In genomic region chr9:121703014-121703734, GRCh38 we compare ENCODE assay signal across 17 cellular contexts. TPM values are rescaled to one million over a fixed set of nuclear protein-coding genes. Genes with fewer than 3 reads are reported as not detected.
DNase-seq lines count a peak whose midpoint lies in the region; ATAC-seq and TF ChIP-seq lines count a peak whose summit lies in the region.
"Had no signal": no experiment of that assay in that cellular context is flagged by ENCODE, and none has a peak within 500 bp of the region (broad histone marks: within the 10 kb centered on the region; RNA-seq: fewer than 3 reads in every experiment).

No MANE protein-coding gene starts in this region.

- DNase-seq in SK-N-SH (no peak), MM.1S (no peak), choroid plexus epithelial cell (ENCODE audit: low read depth) (no peak), retinal pigment epithelial cell (ENCODE audit: low read depth) (no peak), GF-D8 (lab: John Stamatoyannopoulos, UW) (no peak), SW 1271 (lab: John Stamatoyannopoulos, UW) (no peak)
- DNase-seq: ACHN, activated B cell treated with CpG ODN at 0.5 μM for 24 hours, activated gamma-delta T cell treated with Interleukin-2 at 50 U/mL for 16 hours, anterior cingulate cortex, GM23248, NCI-H1417 treated with DMSO at 0.1 percent for 48 hours, Peyer's patch, T-helper 1 cell had no signal

- no peak overlapping the region for H3K4me3 ChIP-seq in SK-N-SH (ENCODE audit: low read depth in 2 of 2, low read length in 1 of 2)
- no peak overlapping the region for H3K4me3 ChIP-seq in MM.1S (ENCODE audit: low read length)
- H3K4me3 ChIP-seq in choroid plexus epithelial cell (ENCODE audit: low read depth, low read length): no peak overlapping the region
- no peak overlapping the region for H3K4me3 ChIP-seq in retinal pigment epithelial cell (ENCODE audit: low read length)
- H3K4me3 ChIP-seq: GM23248, Peyer's patch had no signal

- H3K27ac ChIP-seq in SK-N-SH (ENCODE audit: low read depth in 2 of 2, low read length in 1 of 2) (no peak overlapping the region; a peak in 1 of 4 replicates), MM.1S (ENCODE audit: low read length) (no peak overlapping the region)
- H3K27ac ChIP-seq: GM23248, Peyer's patch had no signal

- H3K27me3 ChIP-seq in SK-N-SH (ENCODE audit: insufficient read depth) (no peaks in the 10 kb centered on the region), MM.1S (replicated peaks; ENCODE audit: insufficient read depth, low read length) (peaks cover 11% of the 10 kb centered on the region)
- H3K27me3 ChIP-seq: Peyer's patch had no signal

- no peak overlapping the region for H2AFZ ChIP-seq in SK-N-SH (ENCODE audit: low read depth)
- H2AFZ ChIP-seq in MM.1S (ENCODE audit: low read length): no peak overlapping the region
- H2AFZ ChIP-seq: GM23248 had no signal

- H3K9ac ChIP-seq in SK-N-SH: no peak overlapping the region
- H3K9ac ChIP-seq in MM.1S (ENCODE audit: low read length): no peak overlapping the region
- H3K9ac ChIP-seq: GM23248 had no signal

- CTCF ChIA-PET in SK-N-SH (lab: Yijun Ruan, JAX): interaction anchor here (0.5 to 1.4 kb wide), 7 partner anchors 13 to 275 kb away, joined by 3 to 5 read pairs (median 3); no protein-coding TSS in a partner anchor

- TF ChIP-seq EP300 in SK-N-SH (IDR thresholded peaks at IDR 0.05; ENCODE audit: borderline replicate concordance in 1 of 2, low read depth in 1 of 2, low read length in 1 of 2): no peak

- H4K20me1 ChIP-seq in SK-N-SH (ENCODE audit: insufficient read depth): peaks cover 80% of the 10 kb centered on the region
- no peaks in the 10 kb centered on the region for H4K20me1 ChIP-seq in MM.1S (ENCODE audit: insufficient read depth, low read length)

- ATAC-seq in SK-N-SH treated with all-trans-retinoic acid at 6 μM for 48 hours: no peak
- no peak for ATAC-seq in GM19035 (IDR thresholded peaks at IDR 0.05; ENCODE audit: unreplicated experiment)

- H3K9me3 ChIP-seq in SK-N-SH: no peaks in the 10 kb centered on the region
- H3K9me3 ChIP-seq in MM.1S (replicated peaks; ENCODE audit: insufficient read depth, low read length): no peaks in the 10 kb centered on the region
- H3K9me3 ChIP-seq: Peyer's patch had no signal

- H3K4me1 ChIP-seq in SK-N-SH (ENCODE audit: control insufficient read depth in 1 of 2, insufficient read depth in 2 of 2, low read depth in 1 of 2, low read length in 1 of 2): peaks cover 7 to 70% of the 10 kb centered on the region in 2 experiments; a peak in 2 of 4 replicates
- H3K4me1 ChIP-seq in MM.1S (ENCODE audit: low read length): peaks cover 17% of the 10 kb centered on the region

- TF ChIP-seq RAD21 in SK-N-SH (IDR thresholded peaks at IDR 0.05; ENCODE audit: low read length): no peak

- POLR2A ChIA-PET in SK-N-SH (lab: Yijun Ruan, JAX): no interaction called here

- H3K9me2 ChIP-seq in SK-N-SH (no peaks in the 10 kb centered on the region), MM.1S (replicated peaks; ENCODE audit: insufficient read depth, low read length) (no peaks in the 10 kb centered on the region)

- H3K36me3 ChIP-seq in SK-N-SH (replicated peaks in 1 of 2; ENCODE audit: control insufficient read depth in 1 of 2, insufficient read depth in 2 of 2, low read length in 1 of 2) (peaks cover 0 to 3% of the 10 kb centered on the region in 2 experiments), MM.1S (replicated peaks; ENCODE audit: insufficient read depth, low read length) (no peaks in the 10 kb centered on the region)
- H3K36me3 ChIP-seq: Peyer's patch had no signal

- H3F3A ChIP-seq in SK-N-SH (replicated peaks; ENCODE audit: insufficient read depth): peaks cover 8% of the 10 kb centered on the region
- peaks cover 8% of the 10 kb centered on the region for H3F3A ChIP-seq in MM.1S (ENCODE audit: insufficient read depth, low read length)

- H3K79me2 ChIP-seq in SK-N-SH (ENCODE audit: insufficient read depth) (peaks cover 79% of the 10 kb centered on the region), MM.1S (ENCODE audit: low read length) (no peaks in the 10 kb centered on the region)

- H3K4me2 ChIP-seq in SK-N-SH (no peak overlapping the region), MM.1S (ENCODE audit: low read depth, low read length) (no peak overlapping the region)

- TF ChIP-seq CTCF in SK-N-SH (IDR thresholded peaks at IDR 0.05) (peak; percentile 26; the same call in 1 of the 2 replicates), MM.1S (IDR thresholded peaks at IDR 0.05; ENCODE audit: low read length) (peak; percentile 14; the same call in 1 of the 2 replicates), choroid plexus epithelial cell (conservative IDR thresholded peaks at IDR 0.05; ENCODE audit: low read depth, low read length) (peak; percentile 38), retinal pigment epithelial cell (conservative IDR thresholded peaks at IDR 0.05; ENCODE audit: low read depth, low read length) (peak; percentile 42)

- 80% methylated on average over 3 of the region's 3 CpGs for WGBS in SK-N-SH (ENCODE audit: low lambda C conversion rate)

TF ChIP-seq in SK-N-SH, 30 proteins besides CTCF, POLR2A, EP300 and RAD21 (continues in another document):
- TF ChIP-seq NFIC (IDR thresholded peaks at IDR 0.05; ENCODE audit: borderline replicate concordance): no peak
- TF ChIP-seq REST (IDR thresholded peaks at IDR 0.05; ENCODE audit: low read depth, low read length): no peak
- no peak for TF ChIP-seq JUND (IDR thresholded peaks at IDR 0.05)
- TF ChIP-seq EZH2phosphoT487 (IDR thresholded peaks at IDR 0.05; ENCODE audit: borderline replicate concordance, low read depth): no peak
- no peak for TF ChIP-seq ELF1 (IDR thresholded peaks at IDR 0.05)
- no peak for TF ChIP-seq GATA2 (CRISPR knock-in tag; IDR thresholded peaks at IDR 0.05)
- TF ChIP-seq, protein P1, sequence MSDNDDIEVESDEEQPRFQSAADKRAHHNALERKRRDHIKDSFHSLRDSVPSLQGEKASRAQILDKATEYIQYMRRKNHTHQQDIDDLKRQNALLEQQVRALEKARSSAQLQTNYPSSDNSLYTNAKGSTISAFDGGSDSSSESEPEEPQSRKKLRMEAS (IDR thresholded peaks at IDR 0.05; ENCODE audit: low read depth): no peak

TF ChIP-seq in SK-N-SH treated with all-trans-retinoic acid at 6 μM for 48 hours, 23 proteins besides CTCF, POLR2A, EP300 and RAD21:
- no peak for TF ChIP-seq ZNF565 (CRISPR knock-in tag; conservative IDR thresholded peaks at IDR 0.05; ENCODE audit: low read depth)
- TF ChIP-seq PPARA (CRISPR knock-in tag; IDR thresholded peaks at IDR 0.05; ENCODE audit: borderline replicate concordance): no peak
- TF ChIP-seq OSR1 (CRISPR knock-in tag; IDR thresholded peaks at IDR 0.05): no peak
- no peak for TF ChIP-seq CREB5 (CRISPR knock-in tag; IDR thresholded peaks at IDR 0.05; ENCODE audit: low read depth)

RNA-seq across cellular contexts. Expression of gene DAB2IP, which starts 51.7 kb away (rescaled TPM):
- polyA plus RNA-seq in SK-N-SH (2012; rRNA removed): 21.4 and 25.4 TPM in 2 replicates
- 9.4 and 15.4 TPM in 2 replicates for polyA plus RNA-seq in SK-N-SH (2012; cell fraction: cytosol; rRNA removed)
- 30.4 and 34.4 TPM in 2 replicates for polyA plus RNA-seq in SK-N-SH (2012; cell fraction: nucleus; rRNA removed)
- polyA plus RNA-seq: IgD-negative memory B cell had no signal
